17 cellular contexts compared by ENCODE assay signal in the genomic region with DNA sequence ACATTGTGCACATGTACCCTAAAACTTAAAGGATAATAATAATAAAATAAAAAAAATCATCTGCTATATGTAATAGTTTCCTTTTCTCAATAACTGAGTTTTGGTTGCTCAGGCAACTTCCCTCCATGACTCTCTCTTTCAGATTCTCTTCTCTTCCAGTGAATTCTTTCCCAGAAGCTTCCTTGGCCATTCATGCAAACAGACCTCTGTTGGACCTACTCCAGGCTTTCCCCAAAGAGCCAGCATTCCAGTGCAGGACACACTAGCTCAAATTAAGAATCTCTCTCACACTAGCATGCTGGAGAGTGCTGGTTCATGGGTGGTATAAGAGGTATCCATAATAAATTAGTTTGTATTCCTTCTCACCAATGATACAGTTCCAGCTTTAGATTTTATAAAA.
"Had no signal": no experiment of that assay in that cellular context is flagged by ENCODE, and none has a peak within 500 bp of the region (broad histone marks: within the 10 kb centered on the region; RNA-seq: fewer than 3 reads in every experiment).

No MANE protein-coding gene starts in this region.

- DNase-seq: effector memory CD4-positive, alpha-beta T cell; foreskin keratinocyte; head of caudate nucleus; hippocampal formation; mammary epithelial cell; mucosa of descending colon; natural killer cell; ovary; right cardiac atrium; small intestine; stimulated activated CD4-positive, alpha-beta T cell treated with anti-CD3 and anti-CD28 coated beads, Interleukin-12 subunit alpha, Interleukin-12 subunit beta, amount 100 ng/mL, for 4 hours; stimulated activated naive CD4-positive, alpha-beta T cell; stomach; substantia nigra; trophoblast cell had no signal

- H3K4me3 ChIP-seq: mucosa of descending colon, ovary, stomach, thoracic aorta had no signal

- ATAC-seq: esophagus mucosa, foreskin keratinocyte, mucosa of descending colon, natural killer cell, right cardiac atrium had no signal
